In the genomic region with DNA sequence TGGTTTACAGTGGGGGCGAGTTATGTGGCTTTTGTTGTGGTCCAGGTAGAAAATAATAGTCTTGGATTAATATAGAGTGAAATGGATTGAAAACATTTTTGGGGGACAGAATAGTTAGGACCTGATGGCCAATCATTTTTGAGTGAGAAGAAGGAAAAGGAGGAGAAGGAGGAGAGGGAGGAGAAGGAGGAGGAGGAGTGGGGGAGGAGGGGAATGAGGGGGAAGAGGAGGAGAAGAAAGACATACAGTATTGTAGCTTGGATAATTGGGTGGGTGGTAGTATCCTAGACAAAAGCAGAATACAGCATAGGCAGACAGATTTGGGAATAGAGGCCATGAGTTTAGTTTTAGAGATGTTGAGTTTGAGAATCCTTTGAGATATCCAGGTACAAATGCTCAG, we compare ENCODE assay signal across 30 cellular contexts.
"Had no signal": no experiment of that assay in that cellular context is flagged by ENCODE, and none has a peak within 500 bp of the region (broad histone marks: within the 10 kb centered on the region; RNA-seq: fewer than 3 reads in every experiment).

No MANE protein-coding gene starts in this region.

- H3K4me3 Mint-ChIP-seq: naive thymus-derived CD4-positive, alpha-beta T cell; natural killer cell; nephron; stimulated activated memory B cell treated with anti-CD40 and anti-IgM and Interleukin-4, amounts not matched to agents 10 μg/mL and 1 μg/mL and 100 μg/mL, for 72 hours; stimulated activated naive CD8-positive, alpha-beta T cell treated with anti-CD3 and anti-CD28 coated beads, Interleukin-15, amount 100 ng/mL, for 72 hours; type B pancreatic cell had no signal

- H3K4me3 ChIP-seq: pancreas, prostate gland, right atrium auricular region, skin epidermis, smooth muscle cell, spleen, suprapubic skin, testis, tibial artery, transverse colon, upper lobe of right lung, uterus had no signal

- H3K36me3 Mint-ChIP-seq: naive thymus-derived CD4-positive, alpha-beta T cell; stimulated activated memory B cell treated with anti-CD40 and anti-IgM and Interleukin-4, amounts not matched to agents 10 μg/mL and 1 μg/mL and 100 μg/mL, for 72 hours; type B pancreatic cell had no signal

- ATAC-seq: naive thymus-derived CD4-positive, alpha-beta T cell; natural killer cell; pancreas; sciatic nerve; stimulated activated memory B cell treated with anti-CD40 and anti-IgM and Interleukin-4, amounts not matched to agents 10 μg/mL and 1 μg/mL and 100 μg/mL, for 72 hours; stimulated activated naive CD8-positive, alpha-beta T cell treated with anti-CD3 and anti-CD28 coated beads, Interleukin-15, amount 100 ng/mL, for 72 hours; stimulated activated naive CD8-positive, alpha-beta T cell treated with anti-CD3 and anti-CD28 coated beads, Interleukin-15, Interleukin-2, amounts not matched to agents 100 U/mL and 50 U/mL, for 24 hours; upper lobe of right lung had no signal

- H3K27ac Mint-ChIP-seq: naive thymus-derived CD4-positive, alpha-beta T cell; natural killer cell; nephron; stimulated activated memory B cell treated with anti-CD40 and anti-IgM and Interleukin-4, amounts not matched to agents 10 μg/mL and 1 μg/mL and 100 μg/mL, for 72 hours; stimulated activated naive CD8-positive, alpha-beta T cell treated with anti-CD3 and anti-CD28 coated beads, Interleukin-15, amount 100 ng/mL, for 72 hours; type B pancreatic cell had no signal

- FAIRE-seq: pancreas had no signal

- H3K27ac ChIP-seq: neutrophil, pancreas, prostate gland, skin epidermis, spleen, suprapubic skin, testis, tibial artery, transverse colon, upper lobe of right lung, uterus had no signal

- H3K4me1 Mint-ChIP-seq: stimulated activated memory B cell treated with anti-CD40 and anti-IgM and Interleukin-4, amounts not matched to agents 10 μg/mL and 1 μg/mL and 100 μg/mL, for 72 hours; stimulated activated naive CD8-positive, alpha-beta T cell treated with anti-CD3 and anti-CD28 coated beads, Interleukin-15, amount 100 ng/mL, for 72 hours had no signal

- H3K9me3 ChIP-seq: neutrophil, pancreas, prostate gland, right atrium auricular region, suprapubic skin, testis, tibial artery, transverse colon, upper lobe of right lung, uterus had no signal

- DNase-seq: naive thymus-derived CD4-positive, alpha-beta T cell; natural killer cell; nucleus accumbens; pancreas; retina; spleen; stimulated activated CD4-positive, alpha-beta T cell treated with anti-CD3 and anti-CD28 coated beads, Interleukin-12 subunit alpha, Interleukin-12 subunit beta, amount 100 ng/mL, for 4 hours; stimulated activated CD4-positive, alpha-beta T cell treated with anti-CD3 and anti-CD28 coated beads, Interleukin-1b, Interleukin-23, amount 100 ng/mL, for 48 hours; stimulated activated CD4-positive, alpha-beta T cell treated with anti-CD3 and anti-CD28 coated beads, Interleukin-4, amount 100 ng/mL, for 1 hour; stimulated activated CD4-positive, alpha-beta T cell treated with anti-CD3 and anti-CD28 coated beads, Interleukin-4, amount 100 ng/mL, for 4 hours; stimulated activated CD8-positive, alpha-beta memory T cell treated with anti-CD3 and anti-CD28 coated beads, Interleukin-4, amount 100 ng/mL, for 48 hours; stimulated activated naive CD4-positive, alpha-beta T cell; stimulated activated naive CD8-positive, alpha-beta T cell treated with anti-CD3 and anti-CD28 coated beads, Interleukin-15, amount 100 ng/mL, for 72 hours; stimulated activated naive CD8-positive, alpha-beta T cell treated with anti-CD3 and anti-CD28 coated beads, Interleukin-15, Interleukin-2, amounts not matched to agents 100 U/mL and 50 U/mL, for 24 hours; substantia nigra; testis; tibial artery; transverse colon; upper lobe of right lung; uterus had no signal

- H3K27me3 Mint-ChIP-seq: stimulated activated memory B cell treated with anti-CD40 and anti-IgM and Interleukin-4, amounts not matched to agents 10 μg/mL and 1 μg/mL and 100 μg/mL, for 72 hours; stimulated activated naive CD8-positive, alpha-beta T cell treated with anti-CD3 and anti-CD28 coated beads, Interleukin-15, amount 100 ng/mL, for 72 hours had no signal

- H3K4me1 ChIP-seq: pancreas, prostate gland, spleen, suprapubic skin, tibial artery, transverse colon, upper lobe of right lung, uterus had no signal

- H3K4me2 ChIP-seq: smooth muscle cell had no signal

- H3K36me3 ChIP-seq: neutrophil, pancreas, prostate gland, right atrium auricular region, spleen, suprapubic skin, tibial artery, transverse colon, upper lobe of right lung, uterus had no signal

- H3K9me3 Mint-ChIP-seq: natural killer cell; stimulated activated naive CD8-positive, alpha-beta T cell treated with anti-CD3 and anti-CD28 coated beads, Interleukin-15, amount 100 ng/mL, for 72 hours; type B pancreatic cell had no signal

- H3K27me3 ChIP-seq: neutrophil, pancreas, right atrium auricular region, spleen, suprapubic skin, testis, tibial artery, transverse colon, upper lobe of right lung, uterus had no signal
